In the genomic region with DNA sequence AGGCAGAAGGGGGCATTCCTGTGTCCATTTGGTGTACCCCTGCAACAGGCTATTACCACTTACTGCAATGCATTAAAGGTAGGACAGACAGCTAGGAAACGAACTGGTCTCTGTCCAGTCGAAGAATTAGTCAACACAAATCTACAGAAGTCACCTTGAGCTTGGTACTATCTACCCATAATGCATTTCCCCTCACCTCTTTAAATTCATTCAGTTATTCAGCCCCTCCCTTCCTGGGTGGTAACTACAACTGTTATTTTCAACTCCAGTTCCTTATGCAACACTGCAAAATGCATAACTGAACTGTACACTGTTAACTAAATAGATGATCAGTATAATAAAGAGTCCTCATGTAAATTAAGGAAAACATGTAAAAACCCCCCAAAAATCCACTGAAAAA, we compare ENCODE assay signal across 20 cellular contexts.
DNase-seq lines count a peak whose midpoint lies in the region; ATAC-seq and TF ChIP-seq lines count a peak whose summit lies in the region.
"Had no signal": no experiment of that assay in that cellular context is flagged by ENCODE, and none has a peak within 500 bp of the region (broad histone marks: within the 10 kb centered on the region; RNA-seq: fewer than 3 reads in every experiment).

No MANE protein-coding gene starts in this region.

- H3K9me2 ChIP-seq in hepatocyte (replicated peaks; ENCODE audit: insufficient read depth), result no peaks in the 10 kb centered on the region

- H3K9me3 ChIP-seq in heart left ventricle, result no peaks in the 10 kb centered on the region
- H3K9me3 ChIP-seq in right atrium auricular region, result no peaks in the 10 kb centered on the region
- no peaks in the 10 kb centered on the region for H3K9me3 ChIP-seq in hepatocyte (ENCODE audit: low read depth)
- H3K9me3 ChIP-seq in osteoblast (ENCODE audit: low read depth, low read length), result no peaks in the 10 kb centered on the region
- H3K9me3 ChIP-seq in testis, result no peaks in the 10 kb centered on the region
- H3K9me3 ChIP-seq: Peyer's patch had no signal

- no peaks in the 10 kb centered on the region for H4K20me1 ChIP-seq in hepatocyte (ENCODE audit: insufficient read depth, poor library complexity, severe bottlenecking)
- H4K20me1 ChIP-seq in osteoblast (ENCODE audit: insufficient read depth, low read length), result peaks cover 20% of the 10 kb centered on the region

- DNase-seq in heart left ventricle (no peak), right atrium auricular region (ENCODE audit: low spot score) (no peak), hepatocyte (ENCODE audit: low spot score) (no peak), osteoblast (ENCODE audit: insufficient read length, low spot score, missing footprints) (peak; percentile 17), testis (no peak), pons (ENCODE audit: low spot score) (no peak)
- DNase-seq: 8988T, DMS153, GF-D8, NCI-H1092 treated with DMSO at 0.1 percent for 48 hours, NCI-H146, NCI-H2081, NCI-H2171 treated with DMSO at 0.1 percent for 48 hours, NCI-H446, NCI-H69, Peyer's patch had no signal

- intact Hi-C loops in heart left ventricle (cut with DNase I), result loop anchor here in 3 of 10 donors (5.0 to 10.0 kb wide), 3 partner anchors 36 to 76 kb away; a partner anchor contains a TSS
- intact Hi-C loops in testis (cut with DNase I; ENCODE audit: low total_unique reads), result no loop called here

- H2AFZ ChIP-seq in hepatocyte (no peak overlapping the region), osteoblast (ENCODE audit: low read length) (no peak overlapping the region)
- H2AFZ ChIP-seq: GM23338 had no signal

- H3K4me3 ChIP-seq in heart left ventricle (no peak overlapping the region), right atrium auricular region (no peak overlapping the region), hepatocyte (no peak overlapping the region), osteoblast (ENCODE audit: insufficient read depth, low read length) (no peak overlapping the region), testis (no peak overlapping the region)
- H3K4me3 ChIP-seq: GM23338, K562, Peyer's patch had no signal

- TF ChIP-seq CTCF in heart left ventricle (IDR thresholded peaks at IDR 0.05), result no peak
- no peak for TF ChIP-seq CTCF in right atrium auricular region (IDR thresholded peaks at IDR 0.05)
- TF ChIP-seq CTCF in hepatocyte (IDR thresholded peaks at IDR 0.05; ENCODE audit: poor library complexity), result no peak
- TF ChIP-seq CTCF in osteoblast (IDR thresholded peaks at IDR 0.05; ENCODE audit: extremely low read depth, low read depth, low read length), result no peak
- TF ChIP-seq CTCF in testis (IDR thresholded peaks at IDR 0.05), result no peak

- H3K4me1 ChIP-seq in heart left ventricle (peaks cover 0 to 62% (median 28%) of the 10 kb centered on the region in 12 donors), right atrium auricular region (peaks cover 0 to 27% of the 10 kb centered on the region in 2 donors), hepatocyte (ENCODE audit: insufficient read depth) (peaks cover 20% of the 10 kb centered on the region), osteoblast (ENCODE audit: insufficient read depth, low read length) (peaks cover 28% of the 10 kb centered on the region), testis (peaks cover 14% of the 10 kb centered on the region)

- TF ChIP-seq POLR2A in heart left ventricle (IDR thresholded peaks at IDR 0.05) (no peak), testis (IDR thresholded peaks at IDR 0.05) (no peak)

- WGBS in heart left ventricle, 4 donors, result 31 to 65% (median 45%) methylated on average over 2 of the region's 2 CpGs
- WGBS in hepatocyte (ENCODE audit: low lambda C conversion rate, missing lambda C conversion rate), result 83% methylated on average over 2 of the region's 2 CpGs
- 92 to 94% methylated on average over 2 of the region's 2 CpGs for WGBS in testis, 2 donors

- peak overlapping the region; percentile 12 for H3K4me2 ChIP-seq in hepatocyte
- H3K4me2 ChIP-seq in osteoblast (ENCODE audit: insufficient read depth, low read length), result no peak overlapping the region
- H3K4me2 ChIP-seq: GM23338 had no signal

- H3K79me2 ChIP-seq in hepatocyte, result peaks cover 78% of the 10 kb centered on the region
- peaks cover 63% of the 10 kb centered on the region for H3K79me2 ChIP-seq in osteoblast (ENCODE audit: insufficient read depth, low read length)

- ATAC-seq in heart left ventricle (peak in 1 of 4 donors; percentile 19), GM19395 (IDR thresholded peaks at IDR 0.05; ENCODE audit: unreplicated experiment) (no peak), HG02588 (IDR thresholded peaks at IDR 0.05; ENCODE audit: unreplicated experiment) (no peak)
- ATAC-seq: GM23338, K562 had no signal

- H3K27me3 ChIP-seq in heart left ventricle, result no peaks in the 10 kb centered on the region
- H3K27me3 ChIP-seq in right atrium auricular region, result no peaks in the 10 kb centered on the region
- no peaks in the 10 kb centered on the region for H3K27me3 ChIP-seq in hepatocyte
- no peaks in the 10 kb centered on the region for H3K27me3 ChIP-seq in osteoblast (ENCODE audit: insufficient read depth, low read length)
- no peaks in the 10 kb centered on the region for H3K27me3 ChIP-seq in testis
- H3K27me3 ChIP-seq: Peyer's patch had no signal

- H3K27ac ChIP-seq in heart left ventricle, result peak overlapping the region in 9 of 12 donors; percentile 2 to 47 (median 31)
- peak overlapping the region in 1 of 2 donors; percentile 34 for H3K27ac ChIP-seq in right atrium auricular region
- peak overlapping the region; percentile 64 for H3K27ac ChIP-seq in hepatocyte
- H3K27ac ChIP-seq in osteoblast (ENCODE audit: low read depth, low read length), result no peak overlapping the region
- peak overlapping the region; percentile 10 to 35 for H3K27ac ChIP-seq in testis

- H3K36me3 ChIP-seq in heart left ventricle (no peaks in the 10 kb centered on the region), right atrium auricular region (no peaks in the 10 kb centered on the region), hepatocyte (replicated peaks; ENCODE audit: insufficient read depth, low read depth) (no peaks in the 10 kb centered on the region), osteoblast (ENCODE audit: insufficient read depth, low read length) (no peaks in the 10 kb centered on the region), testis (ENCODE audit: low read depth, missing control alignments) (no peaks in the 10 kb centered on the region)
- H3K36me3 ChIP-seq: Peyer's patch had no signal
